9 cellular contexts compared by ENCODE assay signal in genomic region chr5:893711-894110, GRCh38. TPM values are rescaled to one million over a fixed set of nuclear protein-coding genes. Genes with fewer than 3 reads are reported as not detected.
DNase-seq lines count a peak whose midpoint lies in the region; ATAC-seq and TF ChIP-seq lines count a peak whose summit lies in the region.
"Had no signal": no experiment of that assay in that cellular context is flagged by ENCODE, and none has a peak within 500 bp of the region (broad histone marks: within the 10 kb centered on the region; RNA-seq: fewer than 3 reads in every experiment).

No MANE protein-coding gene starts in this region.

- H3K27ac ChIP-seq in SK-N-SH (ENCODE audit: low read depth in 2 of 2, low read length in 1 of 2) (no peak overlapping the region), coronary artery (no peak overlapping the region)

- peaks cover 71% of the 10 kb centered on the region for H3K79me2 ChIP-seq in SK-N-SH (ENCODE audit: insufficient read depth)

- CTCF ChIA-PET in SK-N-SH (lab: Yijun Ruan, JAX), result interaction anchor here (0.8 to 5.5 kb wide), 7 partner anchors 8 to 447 kb away, joined by 3 to 36 read pairs (median 6); no protein-coding TSS in a partner anchor

- no peak for ATAC-seq in SK-N-SH treated with all-trans-retinoic acid at 6 μM for 48 hours

- no peaks in the 10 kb centered on the region for H3K27me3 ChIP-seq in SK-N-SH (ENCODE audit: insufficient read depth)

- POLR2A ChIA-PET in SK-N-SH (lab: Yijun Ruan, JAX), result interaction anchor here (0.7 kb wide), 1 partner anchor 9 kb away, joined by 3 read pairs; no protein-coding TSS in a partner anchor

- no peak overlapping the region for H2AFZ ChIP-seq in SK-N-SH (ENCODE audit: low read depth)

- H3K9me2 ChIP-seq in SK-N-SH, result no peaks in the 10 kb centered on the region

- peak overlapping the region; percentile 100 for H3K4me2 ChIP-seq in SK-N-SH

- TF ChIP-seq EP300 in SK-N-SH (IDR thresholded peaks at IDR 0.05; ENCODE audit: borderline replicate concordance in 1 of 2, low read depth in 1 of 2, low read length in 1 of 2), result no peak

- H3K9me3 ChIP-seq in SK-N-SH, result no peaks in the 10 kb centered on the region

- peaks cover 7% of the 10 kb centered on the region; the same call in 1 of the 2 replicates for H4K20me1 ChIP-seq in SK-N-SH (ENCODE audit: insufficient read depth)

- no peak for TF ChIP-seq RAD21 in SK-N-SH (IDR thresholded peaks at IDR 0.05; ENCODE audit: low read length)

- H3K4me3 ChIP-seq in SK-N-SH (ENCODE audit: low read depth in 2 of 2, low read length in 1 of 2), result peak overlapping the region; percentile 88 to 92
- peak overlapping the region; percentile 87 for H3K4me3 ChIP-seq in coronary artery
- peak overlapping the region; percentile 91 for H3K4me3 ChIP-seq in retinal pigment epithelial cell (ENCODE audit: low read length)

- peak overlapping the region; percentile 91 for H3K9ac ChIP-seq in SK-N-SH

- H3K36me3 ChIP-seq in SK-N-SH (replicated peaks in 1 of 2; ENCODE audit: control insufficient read depth in 1 of 2, insufficient read depth in 2 of 2, low read length in 1 of 2), result peaks cover 22 to 38% of the 10 kb centered on the region in 2 experiments

- DNase-seq in SK-N-SH, result no peak
- peak; percentile 69 for DNase-seq in NCI-H69 (lab: John Stamatoyannopoulos, UW)
- DNase-seq in coronary artery (ENCODE audit: low spot score), result no peak
- DNase-seq in retinal pigment epithelial cell (ENCODE audit: low read depth), result no peak
- no peak for DNase-seq in stimulated activated CD4-positive, alpha-beta T cell treated with anti-CD3 and anti-CD28 coated beads, Interleukin-12 subunit alpha, Interleukin-12 subunit beta, amount 100 ng/mL, for 4 hours
- DNase-seq in A172 (ENCODE audit: low spot score), result no peak
- no peak for DNase-seq in activated gamma-delta T cell treated with Interleukin-2 at 50 U/mL for 16 hours
- DNase-seq: NCI-H446 treated with DMSO at 0.1 percent for 48 hours had no signal

- TF ChIP-seq CTCF in SK-N-SH (IDR thresholded peaks at IDR 0.05) (no peak), coronary artery (IDR thresholded peaks at IDR 0.05) (no peak), retinal pigment epithelial cell (conservative IDR thresholded peaks at IDR 0.05; ENCODE audit: low read depth, low read length) (no peak)

- no peaks in the 10 kb centered on the region for H3F3A ChIP-seq in SK-N-SH (replicated peaks; ENCODE audit: insufficient read depth)

- 79% methylated on average over 8 of the region's 9 CpGs for WGBS in SK-N-SH (ENCODE audit: low lambda C conversion rate)

- peaks cover 12 to 26% of the 10 kb centered on the region in 2 experiments; a peak in 3 of 4 replicates for H3K4me1 ChIP-seq in SK-N-SH (ENCODE audit: control insufficient read depth in 1 of 2, insufficient read depth in 2 of 2, low read depth in 1 of 2, low read length in 1 of 2)

TF ChIP-seq in SK-N-SH, 30 proteins besides CTCF, POLR2A, EP300 and RAD21 (continues in another document):
- TF ChIP-seq FOXJ3 (CRISPR knock-in tag; IDR thresholded peaks at IDR 0.05) (no peak), MXI1 (IDR thresholded peaks at IDR 0.05; ENCODE audit: low read depth, low read length) (no peak), RCOR1 (IDR thresholded peaks at IDR 0.05; ENCODE audit: low read length) (no peak), ZBTB33 (IDR thresholded peaks at IDR 0.05; ENCODE audit: borderline replicate concordance, low read depth) (no peak), EZH2phosphoT487 (IDR thresholded peaks at IDR 0.05; ENCODE audit: borderline replicate concordance, low read depth) (no peak), SIN3A (IDR thresholded peaks at IDR 0.05; ENCODE audit: borderline replicate concordance, low read depth, low read length) (no peak), FOXM1 (IDR thresholded peaks at IDR 0.05; ENCODE audit: low read depth) (no peak), ELF1 (IDR thresholded peaks at IDR 0.05) (no peak), TEAD4 (IDR thresholded peaks at IDR 0.05; ENCODE audit: borderline replicate concordance, insufficient read depth) (no peak), MEF2A (IDR thresholded peaks at IDR 0.05; ENCODE audit: borderline replicate concordance, low read depth) (no peak), MAX (IDR thresholded peaks at IDR 0.05; ENCODE audit: low read depth) (no peak), SMC3 (IDR thresholded peaks at IDR 0.05; ENCODE audit: low read depth, low read length) (no peak)

TF ChIP-seq in SK-N-SH treated with all-trans-retinoic acid at 6 μM for 48 hours, 23 proteins besides CTCF, POLR2A, EP300 and RAD21:
- no peak for TF ChIP-seq TSHZ2 (CRISPR knock-in tag; IDR thresholded peaks at IDR 0.05)
TF ChIP-seq in SK-N-SH treated with all-trans-retinoic acid at 6 μM for 48 hours: peak in this region for 0.

RNA-seq across cellular contexts. Expression of gene TRIP13, which starts 1.0 kb away (rescaled TPM):
- 21.2 and 24.1 TPM in 2 replicates for polyA plus RNA-seq in SK-N-SH (2012; rRNA removed)
- 22.3 and 22.7 TPM in 2 replicates for polyA plus RNA-seq in SK-N-SH (2012; cell fraction: cytosol; rRNA removed)
- 20.1 and 28.8 TPM in 2 replicates for polyA plus RNA-seq in SK-N-SH (2012; cell fraction: nucleus; rRNA removed)
- 92.9 and 108 TPM in 2 replicates for total RNA-seq in A172 (2014; rRNA removed; shearing (Covaris generic))

RNA-seq across cellular contexts. Expression of gene BRD9, which starts 1.1 kb away (rescaled TPM):
- polyA plus RNA-seq in SK-N-SH (2012; rRNA removed), result 17.5 and 19.5 TPM in 2 replicates
- polyA plus RNA-seq in SK-N-SH (2012; cell fraction: cytosol; rRNA removed), result 14.2 and 14.8 TPM in 2 replicates
- 67.3 and 75.1 TPM in 2 replicates for polyA plus RNA-seq in SK-N-SH (2012; cell fraction: nucleus; rRNA removed)
- 29.9 and 38.8 TPM in 2 replicates for total RNA-seq in A172 (2014; rRNA removed; shearing (Covaris generic))

RNA-seq across cellular contexts. Expression of gene ZDHHC11, which starts 42.9 kb away (rescaled TPM):
- polyA plus RNA-seq in SK-N-SH (2012; rRNA removed), result 0.65 and 0.76 TPM in 2 replicates
- polyA plus RNA-seq in SK-N-SH (2012; cell fraction: cytosol; rRNA removed), result 0.13 and 0.39 TPM in 2 replicates
- polyA plus RNA-seq in SK-N-SH (2012; cell fraction: nucleus; rRNA removed), result 7.1 and 7.4 TPM in 2 replicates
- 1.0 and 4.3 TPM in 2 replicates for total RNA-seq in A172 (2014; rRNA removed; shearing (Covaris generic))
